Comparison of ENCODE assay signal across 14 cellular contexts in the genomic region with DNA sequence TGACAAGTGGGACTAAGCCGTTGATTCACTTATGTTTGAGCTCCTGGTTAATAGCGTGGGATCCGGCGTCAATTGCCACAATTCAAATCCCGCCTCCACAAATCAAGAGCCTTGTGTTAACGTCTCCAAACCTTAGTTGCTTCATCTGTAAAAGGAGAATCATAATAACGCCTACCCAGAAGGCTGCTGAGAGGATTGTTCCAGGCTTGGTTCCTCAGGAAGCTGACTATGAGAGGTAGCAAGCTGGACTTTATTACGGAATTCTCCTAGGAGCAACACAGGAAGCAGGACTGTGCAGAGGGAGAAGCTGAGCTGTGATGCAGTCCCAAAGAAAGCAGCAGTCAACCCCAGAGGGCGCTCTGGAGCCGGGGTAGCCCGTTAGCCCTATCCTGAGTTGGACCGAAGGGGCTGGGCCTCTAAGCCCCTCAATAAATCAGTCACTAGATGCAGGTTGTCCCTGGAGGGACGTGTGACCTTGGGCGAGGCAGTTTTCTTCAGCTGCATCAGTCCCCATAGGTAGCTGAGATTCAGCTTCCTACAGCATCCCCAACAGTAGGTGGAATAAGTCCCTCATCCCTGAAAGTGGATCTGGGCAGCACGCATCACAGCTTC. TPM values are rescaled to one million over a fixed set of nuclear protein-coding genes. Genes with fewer than 3 reads are reported as not detected.
DNase-seq lines count a peak whose midpoint lies in the region; TF ChIP-seq lines count a peak whose summit lies in the region.
"Had no signal": no experiment of that assay in that cellular context is flagged by ENCODE, and none has a peak within 500 bp of the region (broad histone marks: within the 10 kb centered on the region; RNA-seq: fewer than 3 reads in every experiment).

No MANE protein-coding gene starts in this region.

- no peak for DNase-seq in MCF 10A (ENCODE audit: unreplicated experiment)
- no peak for DNase-seq in breast epithelium (ENCODE audit: low spot score in 2 of 2)
- DNase-seq in SK-N-DZ (ENCODE audit: low spot score) = peak; percentile 37
- DNase-seq in fibroblast of villous mesenchyme (ENCODE audit: low read depth) = no peak
- DNase-seq in vagina (ENCODE audit: extremely low spot score in 2 of 2) = no peak
- no peak for DNase-seq in NCI-H1092 treated with DMSO at 0.1 percent for 48 hours (lab: John Stamatoyannopoulos, UW)
- no peak for DNase-seq in NCI-H526 treated with DMSO at 0.1 percent for 48 hours (lab: John Stamatoyannopoulos, UW)
- no peak for DNase-seq in ureter (ENCODE audit: low spot score)
- DNase-seq: activated naive CD8-positive, alpha-beta T cell treated with anti-CD3 and anti-CD28 coated beads, Interleukin-2, amount 10 ng/mL, durations not matched to agents 7 days and 5 days; cortex of kidney; DMS79; NCI-H2171 had no signal

- H3K9me3 ChIP-seq in breast epithelium = peaks cover 0 to 7% of the 10 kb centered on the region in 2 donors
- H3K9me3 ChIP-seq in vagina = peaks cover 4% of the 10 kb centered on the region
- H3K9me3 ChIP-seq: suprapubic skin had no signal

- no peak overlapping the region for H3K4me3 ChIP-seq in breast epithelium
- H3K4me3 ChIP-seq in fibroblast of villous mesenchyme (ENCODE audit: low read depth, low read length) = no peak overlapping the region
- H3K4me3 ChIP-seq in vagina = no peak overlapping the region
- H3K4me3 ChIP-seq: suprapubic skin had no signal

- no peaks in the 10 kb centered on the region for H3K4me1 Mint-ChIP-seq in MCF 10A (ENCODE audit: insufficient read depth, unreplicated experiment)

- H3K4me1 ChIP-seq in breast epithelium (no peaks in the 10 kb centered on the region), vagina (peaks cover 7% of the 10 kb centered on the region)
- H3K4me1 ChIP-seq: suprapubic skin had no signal

- H3K36me3 ChIP-seq in breast epithelium (no peaks in the 10 kb centered on the region), vagina (no peaks in the 10 kb centered on the region)
- H3K36me3 ChIP-seq: suprapubic skin had no signal

- TF ChIP-seq POLR2A in breast epithelium (IDR thresholded peaks at IDR 0.05) = no peak
- no peak for TF ChIP-seq POLR2A in vagina (IDR thresholded peaks at IDR 0.05)

- no peak overlapping the region for H3K4me3 Mint-ChIP-seq in MCF 10A (ENCODE audit: unreplicated experiment)
- H3K4me3 Mint-ChIP-seq: activated naive CD8-positive, alpha-beta T cell treated with anti-CD3 and anti-CD28 coated beads, Interleukin-2, amount 10 ng/mL, durations not matched to agents 7 days and 5 days; memory B cell had no signal

- no peaks in the 10 kb centered on the region for H3K27me3 Mint-ChIP-seq in MCF 10A (ENCODE audit: insufficient read depth, unreplicated experiment)

- TF ChIP-seq CTCF in MCF 10A (IDR thresholded peaks at IDR 0.05; ENCODE audit: unreplicated experiment) (peak; percentile 4), breast epithelium (IDR thresholded peaks at IDR 0.05) (no peak), fibroblast of villous mesenchyme (IDR thresholded peaks at IDR 0.05; ENCODE audit: insufficient read depth, low read depth, low read length) (peak; percentile 57), vagina (IDR thresholded peaks at IDR 0.05) (no peak)

- intact Hi-C loops in MCF 10A (cut with micrococcal nuclease) (no loop called here), breast epithelium (cut with DNase I; ENCODE audit: low total_unique reads) (no loop called here), vagina (cut with DNase I) (no loop called here)

- H3K27ac ChIP-seq in breast epithelium (no peak overlapping the region), vagina (peak overlapping the region; percentile 42)
- H3K27ac ChIP-seq: suprapubic skin had no signal

- BruUV-seq in MCF 10A (replicated peaks; lab: Mats Ljungman, UMichigan) = no TSS peak

- H3K36me3 Mint-ChIP-seq in MCF 10A (ENCODE audit: insufficient read depth, unreplicated experiment) = no peaks in the 10 kb centered on the region
- H3K36me3 Mint-ChIP-seq: activated naive CD8-positive, alpha-beta T cell treated with anti-CD3 and anti-CD28 coated beads, Interleukin-2, amount 10 ng/mL, durations not matched to agents 7 days and 5 days; memory B cell had no signal

- H3K27me3 ChIP-seq in breast epithelium (no peaks in the 10 kb centered on the region), vagina (no peaks in the 10 kb centered on the region)
- H3K27me3 ChIP-seq: suprapubic skin had no signal

- no peaks in the 10 kb centered on the region for H3K9me3 Mint-ChIP-seq in MCF 10A (ENCODE audit: unreplicated experiment)
- H3K9me3 Mint-ChIP-seq: activated naive CD8-positive, alpha-beta T cell treated with anti-CD3 and anti-CD28 coated beads, Interleukin-2, amount 10 ng/mL, durations not matched to agents 7 days and 5 days had no signal

- CTCF ChIA-PET in MCF 10A (lab: Yijun Ruan, JAX) = interaction anchor here (1.2 to 3.2 kb wide), 2 partner anchors 9 to 35 kb away, joined by 4 to 11 read pairs; no protein-coding TSS in a partner anchor

- POLR2A ChIA-PET in MCF 10A (lab: Yijun Ruan, JAX) = interaction anchor here (0.6 kb wide), 2 partner anchors 13 to 222 kb away, joined by 3 read pairs; no protein-coding TSS in a partner anchor

- H3K27ac Mint-ChIP-seq in MCF 10A (ENCODE audit: low read depth, unreplicated experiment) = no peak overlapping the region
- H3K27ac Mint-ChIP-seq: activated naive CD8-positive, alpha-beta T cell treated with anti-CD3 and anti-CD28 coated beads, Interleukin-2, amount 10 ng/mL, durations not matched to agents 7 days and 5 days; memory B cell had no signal

RNA-seq across cellular contexts. Expression of gene BAG3, which starts 6.9 kb away (rescaled TPM):
- 53.7 and 55.2 TPM in 2 replicates for total RNA-seq in MCF 10A (2022)
- 10 to 100 TPM; 17.1 to 29.9 (median 23.9) TPM for total RNA-seq in breast epithelium
- polyA plus RNA-seq in SK-N-DZ (2014; cell fraction: cytosol; rRNA removed) = 2.5 TPM in 2 replicates
- polyA plus RNA-seq in SK-N-DZ (2014; cell fraction: nucleus; rRNA removed) = 3.7 and 6.9 TPM in 2 replicates
- total RNA-seq in fibroblast of villous mesenchyme = 16.4 and 18.6 TPM in 2 replicates
- total RNA-seq in vagina = 69.0 TPM
- total RNA-seq in ureter = 46.4 TPM

RNA-seq across cellular contexts. Expression of gene TIAL1, which starts 47.6 kb away (rescaled TPM):
- total RNA-seq in MCF 10A (2022) = 117 and 149 TPM in 2 replicates
- total RNA-seq in breast epithelium = 100 to 1,000 TPM in 1 of 3 donors, 10 to 100 TPM in 2; 73.3 to 110 (median 76.4) TPM
- polyA plus RNA-seq in SK-N-DZ (2014; cell fraction: cytosol; rRNA removed) = 57.1 and 68.3 TPM in 2 replicates
- polyA plus RNA-seq in SK-N-DZ (2014; cell fraction: nucleus; rRNA removed) = 477 and 682 TPM in 2 replicates
- total RNA-seq in fibroblast of villous mesenchyme = 40.9 and 66.9 TPM in 2 replicates
- total RNA-seq in vagina = 71.2 TPM
- total RNA-seq in ureter = 116 TPM

Comparison
In these comparisons a context has a peak if more than half of its experiments do, and no peak if none do; other contexts are left out.
1. CTCF ChIP-seq: peak in MCF 10A (single experiment) and fibroblast of villous mesenchyme (single experiment); none in breast epithelium (0 of 3) and vagina (0 of 3).